In genomic region chr6:16436550-16436949, GRCh38 we compare ENCODE assay signal across 15 cellular contexts.
DNase-seq lines count a peak whose midpoint lies in the region; ATAC-seq and TF ChIP-seq lines count a peak whose summit lies in the region.
"Had no signal": no experiment of that assay in that cellular context is flagged by ENCODE, and none has a peak within 500 bp of the region (broad histone marks: within the 10 kb centered on the region; RNA-seq: fewer than 3 reads in every experiment).

No MANE protein-coding gene starts in this region.

- TF ChIP-seq CTCF in breast epithelium (IDR thresholded peaks at IDR 0.05): no peak
- no peak for TF ChIP-seq CTCF in GM13977 (IDR thresholded peaks at IDR 0.05; ENCODE audit: extremely low read depth, insufficient read depth, missing control alignments)
- no peak for TF ChIP-seq CTCF in WTC11 (IDR thresholded peaks at IDR 0.05)

- peak overlapping the region; percentile 98 for H3K4me3 Mint-ChIP-seq in activated CD4-positive, alpha-beta memory T cell treated with anti-CD3 and anti-CD28 coated beads for 36 hours
- H3K4me3 Mint-ChIP-seq in WTC11: no peak overlapping the region
- H3K4me3 Mint-ChIP-seq: brain had no signal

- H3K9me3 ChIP-seq in breast epithelium: no peaks in the 10 kb centered on the region

- peak; percentile 76 for ATAC-seq in stimulated activated naive CD8-positive, alpha-beta T cell treated with anti-CD3 and anti-CD28 coated beads, Interleukin-15, Interleukin-2, amounts not matched to agents 100 U/mL and 50 U/mL, for 24 hours
- ATAC-seq in WTC11: no peak
- ATAC-seq: left ventricle myocardium superior had no signal

- H3K27ac Mint-ChIP-seq in activated CD4-positive, alpha-beta memory T cell treated with anti-CD3 and anti-CD28 coated beads for 36 hours: peak overlapping the region; percentile 100
- no peak overlapping the region for H3K27ac Mint-ChIP-seq in WTC11

- POLR2A ChIA-PET in activated CD4-positive, alpha-beta memory T cell treated with anti-CD3 and anti-CD28 coated beads for 36 hours (lab: Charles Lee): interaction anchor here (1.0 to 5.7 kb wide), 8 partner anchors 9 to 326 kb away, joined by 3 to 80 read pairs (median 16); partner anchors contain the start of gene ATXN1
- POLR2A ChIA-PET in WTC11 (lab: Charles Lee): no interaction called here

- peaks cover 74% of the 10 kb centered on the region for H3K4me1 Mint-ChIP-seq in activated CD4-positive, alpha-beta memory T cell treated with anti-CD3 and anti-CD28 coated beads for 36 hours (ENCODE audit: low read depth)
- H3K4me1 Mint-ChIP-seq in WTC11: peaks cover 14% of the 10 kb centered on the region; the same call in 1 of the 2 replicates

- no peak overlapping the region for H3K27ac ChIP-seq in breast epithelium

- H3K4me3 ChIP-seq in breast epithelium: no peak overlapping the region

- intact Hi-C loops in activated CD4-positive, alpha-beta memory T cell treated with anti-CD3 and anti-CD28 coated beads for 36 hours (cut with micrococcal nuclease): loop anchor here (1.0 to 10.0 kb wide), 4 partner anchors 47 to 1268 kb away; partner anchors contain the start of genes ATXN1 and NUP153
- intact Hi-C loops in breast epithelium (cut with DNase I; ENCODE audit: low total_unique reads): no loop called here

- H3K36me3 Mint-ChIP-seq in activated CD4-positive, alpha-beta memory T cell treated with anti-CD3 and anti-CD28 coated beads for 36 hours: peaks cover 25% of the 10 kb centered on the region
- H3K36me3 Mint-ChIP-seq in WTC11: no peaks in the 10 kb centered on the region

- DNase-seq in activated effector memory CD4-positive, alpha-beta T cell treated with anti-CD3 and anti-CD28 coated beads, Interleukin-2, amount 50 U/mL, for 16 hours: peak; percentile 78
- no peak for DNase-seq in activated effector memory CD4-positive, alpha-beta T cell treated with Interleukin-2 at 50 U/mL for 16 hours
- DNase-seq in activated CD4-positive, alpha-beta memory T cell treated with anti-CD3 and anti-CD28 coated beads for 36 hours: peak; percentile 83
- peak; percentile 29 for DNase-seq in effector CD4-positive, alpha-beta T cell
- peak; percentile 29 for DNase-seq in stimulated activated naive CD8-positive, alpha-beta T cell treated with anti-CD3 and anti-CD28 coated beads, Interleukin-15, Interleukin-2, amounts not matched to agents 100 U/mL and 50 U/mL, for 24 hours
- DNase-seq in breast epithelium (ENCODE audit: low spot score in 2 of 2) (no peak), GM13977 (ENCODE audit: low spot score) (no peak), WTC11 (ENCODE audit: low spot score) (no peak)
- DNase-seq: COR-L47, GDM1, left ventricle myocardium superior, NCI-H1694 treated with DMSO at 0.1 percent for 48 hours, NCI-H524, right cardiac atrium had no signal

- CTCF ChIA-PET in activated CD4-positive, alpha-beta memory T cell treated with anti-CD3 and anti-CD28 coated beads for 36 hours (lab: Charles Lee): interaction anchor here (1.0 to 1.9 kb wide), 3 partner anchors 21 to 326 kb away, joined by 3 to 14 read pairs (median 7); partner anchors contain the start of gene ATXN1
- CTCF ChIA-PET in WTC11 (lab: Charles Lee): no interaction called here

- H3K27me3 ChIP-seq in breast epithelium: no peaks in the 10 kb centered on the region

- H3K36me3 ChIP-seq in breast epithelium: no peaks in the 10 kb centered on the region

- in situ Hi-C loops in GM13977 (cut with MboI; ENCODE audit: low pct_unique_long_range_greater_than_20kb, low sequenced_read_pairs, unreplicated experiment): no loop called here

- no peak for TF ChIP-seq POLR2A in breast epithelium (IDR thresholded peaks at IDR 0.05)

- H3K4me1 ChIP-seq in breast epithelium: peaks cover 0 to 5% of the 10 kb centered on the region in 2 donors

- H3K27me3 Mint-ChIP-seq in activated CD4-positive, alpha-beta memory T cell treated with anti-CD3 and anti-CD28 coated beads for 36 hours: no peaks in the 10 kb centered on the region
- no peaks in the 10 kb centered on the region for H3K27me3 Mint-ChIP-seq in WTC11 (ENCODE audit: low read depth)

- no peaks in the 10 kb centered on the region for H3K9me3 Mint-ChIP-seq in activated CD4-positive, alpha-beta memory T cell treated with anti-CD3 and anti-CD28 coated beads for 36 hours
- peaks cover 8% of the 10 kb centered on the region; the same call in 1 of the 2 replicates for H3K9me3 Mint-ChIP-seq in WTC11

TF ChIP-seq in WTC11, 78 proteins besides CTCF, POLR2A, EP300 and RAD21 (continues in another document):
- TF ChIP-seq MXD4 (CRISPR knock-in tag; IDR thresholded peaks at IDR 0.05; ENCODE audit: borderline replicate concordance) (no peak), ZSCAN18 (CRISPR knock-in tag; IDR thresholded peaks at IDR 0.05) (no peak), ZBTB43 (CRISPR knock-in tag; IDR thresholded peaks at IDR 0.05) (no peak), E2F5 (CRISPR knock-in tag; IDR thresholded peaks at IDR 0.05) (no peak), E2F4 (CRISPR knock-in tag; IDR thresholded peaks at IDR 0.05; ENCODE audit: borderline replicate concordance, low read depth) (no peak), ELF4 (CRISPR knock-in tag; IDR thresholded peaks at IDR 0.05; ENCODE audit: low read depth) (no peak), ZNF416 (CRISPR knock-in tag; IDR thresholded peaks at IDR 0.05) (no peak), ZNF263 (CRISPR knock-in tag; IDR thresholded peaks at IDR 0.05; ENCODE audit: low read depth) (no peak), STAT6 (CRISPR knock-in tag; conservative IDR thresholded peaks at IDR 0.05; ENCODE audit: low read depth) (no peak), CREM (CRISPR knock-in tag; IDR thresholded peaks at IDR 0.05) (no peak), NR1H2 (CRISPR knock-in tag; IDR thresholded peaks at IDR 0.05) (no peak), NR2C2 (CRISPR knock-in tag; IDR thresholded peaks at IDR 0.05) (no peak), ZNF138 (CRISPR knock-in tag; conservative IDR thresholded peaks at IDR 0.05) (no peak)

Comparison
In these comparisons a context has a peak if more than half of its experiments do, and no peak if none do; other contexts are left out.
1. DNase-seq: peak in activated effector memory CD4-positive, alpha-beta T cell treated with anti-CD3 and anti-CD28 coated beads, Interleukin-2, amount 50 U/mL, for 16 hours (single experiment), activated CD4-positive, alpha-beta memory T cell treated with anti-CD3 and anti-CD28 coated beads for 36 hours (single experiment), effector CD4-positive, alpha-beta T cell (single experiment) and stimulated activated naive CD8-positive, alpha-beta T cell treated with anti-CD3 and anti-CD28 coated beads, Interleukin-15, Interleukin-2, amounts not matched to agents 100 U/mL and 50 U/mL, for 24 hours (single experiment); none in activated effector memory CD4-positive, alpha-beta T cell treated with Interleukin-2 at 50 U/mL for 16 hours (single experiment), breast epithelium (0 of 2), GM13977 (single experiment) and WTC11 (single experiment).